Comparison of ENCODE assay signal across 16 cellular contexts in the genomic region with DNA sequence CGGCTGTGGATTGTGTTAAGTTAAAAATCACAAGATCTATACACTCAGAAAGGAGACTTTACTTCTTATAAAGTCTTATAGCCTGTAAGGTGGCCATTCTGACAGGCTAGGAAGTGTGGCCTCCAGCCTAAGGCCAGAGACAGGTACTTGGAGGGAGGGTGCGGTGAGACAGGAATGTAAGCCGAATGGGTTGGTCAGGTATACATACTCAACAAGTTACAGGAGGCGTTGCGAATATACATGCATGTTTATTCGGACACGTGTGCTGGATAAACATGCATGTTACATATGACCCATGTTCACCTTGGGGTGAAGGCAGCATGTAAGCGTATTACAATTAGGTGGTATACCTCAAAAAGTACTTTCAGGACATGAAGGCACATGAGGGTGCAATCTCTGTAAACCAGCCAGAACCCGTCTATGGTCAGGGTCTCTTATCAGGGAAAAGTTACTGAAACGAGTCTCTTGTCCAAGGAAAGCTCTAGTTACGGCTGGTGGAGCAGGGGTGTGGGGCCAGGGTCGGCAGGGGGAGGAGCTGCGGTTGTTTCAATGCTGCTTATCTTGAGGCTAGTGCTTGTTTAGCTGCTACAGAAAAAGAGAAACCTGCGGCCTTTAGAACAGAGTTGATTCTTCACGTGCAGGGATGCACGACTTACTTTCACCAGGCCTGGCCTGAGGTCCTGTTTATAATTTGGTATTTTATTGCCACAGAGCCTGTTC. TPM values are rescaled to one million over a fixed set of nuclear protein-coding genes. Genes with fewer than 3 reads are reported as not detected.
DNase-seq lines count a peak whose midpoint lies in the region; TF ChIP-seq lines count a peak whose summit lies in the region.
"Had no signal": no experiment of that assay in that cellular context is flagged by ENCODE, and none has a peak within 500 bp of the region (broad histone marks: within the 10 kb centered on the region; RNA-seq: fewer than 3 reads in every experiment).

No MANE protein-coding gene starts in this region.

- peaks cover 37% of the 10 kb centered on the region for H3K4me1 Mint-ChIP-seq in activated CD4-positive, alpha-beta memory T cell treated with anti-CD3 and anti-CD28 coated beads for 36 hours (ENCODE audit: low read depth)
- peaks cover 33% of the 10 kb centered on the region for H3K4me1 Mint-ChIP-seq in activated CD4-positive, alpha-beta memory T cell treated with anti-CD3 and anti-CD28 coated beads, Interleukin-2, amount 10 ng/mL, durations not matched to agents 7 days and 5 days

- H3K27me3 Mint-ChIP-seq in activated CD4-positive, alpha-beta memory T cell treated with anti-CD3 and anti-CD28 coated beads for 36 hours, result no peaks in the 10 kb centered on the region
- peaks cover 3% of the 10 kb centered on the region for H3K27me3 Mint-ChIP-seq in activated CD4-positive, alpha-beta memory T cell treated with anti-CD3 and anti-CD28 coated beads, Interleukin-2, amount 10 ng/mL, durations not matched to agents 7 days and 5 days

- H3K27ac ChIP-seq in hepatocyte (peak overlapping the region; percentile 45), sigmoid colon (peak overlapping the region in 3 of 4 donors; percentile 77 to 94 (median 89))
- H3K27ac ChIP-seq: skin epidermis had no signal

- peak overlapping the region; percentile 42 for H3K27ac Mint-ChIP-seq in activated CD4-positive, alpha-beta memory T cell treated with anti-CD3 and anti-CD28 coated beads for 36 hours
- no peak overlapping the region for H3K27ac Mint-ChIP-seq in activated CD4-positive, alpha-beta memory T cell treated with anti-CD3 and anti-CD28 coated beads, Interleukin-2, amount 10 ng/mL, durations not matched to agents 7 days and 5 days
- H3K27ac Mint-ChIP-seq: H9 had no signal

- no peaks in the 10 kb centered on the region for H3K9me3 Mint-ChIP-seq in activated CD4-positive, alpha-beta memory T cell treated with anti-CD3 and anti-CD28 coated beads for 36 hours
- H3K9me3 Mint-ChIP-seq in activated CD4-positive, alpha-beta memory T cell treated with anti-CD3 and anti-CD28 coated beads, Interleukin-2, amount 10 ng/mL, durations not matched to agents 7 days and 5 days, result no peaks in the 10 kb centered on the region

- intact Hi-C loops in activated CD4-positive, alpha-beta memory T cell treated with anti-CD3 and anti-CD28 coated beads for 36 hours (cut with micrococcal nuclease), result no loop called here
- intact Hi-C loops in sigmoid colon (cut with DNase I), result no loop called here

- no peaks in the 10 kb centered on the region for H4K20me1 ChIP-seq in hepatocyte (ENCODE audit: insufficient read depth, poor library complexity, severe bottlenecking)

- no peaks in the 10 kb centered on the region for H3K36me3 ChIP-seq in hepatocyte (replicated peaks; ENCODE audit: insufficient read depth, low read depth)
- H3K36me3 ChIP-seq in sigmoid colon, result no peaks in the 10 kb centered on the region
- H3K36me3 ChIP-seq: thyroid gland had no signal

- no peaks in the 10 kb centered on the region for H3K79me2 ChIP-seq in hepatocyte

- no peaks in the 10 kb centered on the region for H3K27me3 ChIP-seq in hepatocyte
- no peaks in the 10 kb centered on the region for H3K27me3 ChIP-seq in sigmoid colon
- H3K27me3 ChIP-seq: thyroid gland had no signal

- no peak for TF ChIP-seq POLR2A in sigmoid colon (IDR thresholded peaks at IDR 0.05)

- TF ChIP-seq CTCF in hepatocyte (IDR thresholded peaks at IDR 0.05; ENCODE audit: poor library complexity), result no peak
- no peak for TF ChIP-seq CTCF in sigmoid colon (IDR thresholded peaks at IDR 0.05)

- no peak overlapping the region for H3K4me2 ChIP-seq in hepatocyte

- no peak overlapping the region for H2AFZ ChIP-seq in hepatocyte

- no peaks in the 10 kb centered on the region for H3K9me2 ChIP-seq in hepatocyte (replicated peaks; ENCODE audit: insufficient read depth)

- H3K9me3 ChIP-seq in hepatocyte (ENCODE audit: low read depth), result no peaks in the 10 kb centered on the region
- no peaks in the 10 kb centered on the region for H3K9me3 ChIP-seq in sigmoid colon
- H3K9me3 ChIP-seq: thyroid gland had no signal

- CTCF ChIA-PET in activated CD4-positive, alpha-beta memory T cell treated with anti-CD3 and anti-CD28 coated beads for 36 hours (lab: Charles Lee), result no interaction called here
- CTCF ChIA-PET in activated CD4-positive, alpha-beta memory T cell treated with anti-CD3 and anti-CD28 coated beads, Interleukin-2, amount 10 ng/mL, durations not matched to agents 7 days and 5 days (lab: Charles Lee), result no interaction called here

- WGBS in hepatocyte (ENCODE audit: low lambda C conversion rate, missing lambda C conversion rate), result 70% methylated on average over 16 of the region's 16 CpGs
- 79 to 81% methylated on average over 16 of the region's 16 CpGs for WGBS in sigmoid colon, 2 donors

- no peak for DNase-seq in activated CD4-positive, alpha-beta memory T cell treated with anti-CD3 and anti-CD28 coated beads for 36 hours
- no peak for DNase-seq in activated CD4-positive, alpha-beta memory T cell treated with anti-CD3 and anti-CD28 coated beads, Interleukin-2, amount 10 ng/mL, durations not matched to agents 7 days and 5 days
- peak; percentile 96 for DNase-seq in OCI-M1 (lab: John Stamatoyannopoulos, UW)
- DNase-seq in hepatocyte (ENCODE audit: low spot score), result no peak
- no peak for DNase-seq in sigmoid colon
- DNase-seq in NCI-H1105 treated with DMSO at 0.1 percent for 48 hours (lab: John Stamatoyannopoulos, UW), result no peak
- no peak for DNase-seq in GM19240 (ENCODE audit: insufficient read length, low spot score)
- no peak for DNase-seq in GM03348 (ENCODE audit: low spot score)
- DNase-seq: H9, MM.1S, NCI-H2081, NCI-H526, occipital lobe, thyroid gland had no signal

- TF ChIP-seq EP300 in sigmoid colon (IDR thresholded peaks at IDR 0.05), result no peak

- peaks cover 17% of the 10 kb centered on the region for H3K36me3 Mint-ChIP-seq in activated CD4-positive, alpha-beta memory T cell treated with anti-CD3 and anti-CD28 coated beads for 36 hours
- peaks cover 9% of the 10 kb centered on the region for H3K36me3 Mint-ChIP-seq in activated CD4-positive, alpha-beta memory T cell treated with anti-CD3 and anti-CD28 coated beads, Interleukin-2, amount 10 ng/mL, durations not matched to agents 7 days and 5 days (ENCODE audit: low read depth)

- no peak overlapping the region for H3K4me3 Mint-ChIP-seq in activated CD4-positive, alpha-beta memory T cell treated with anti-CD3 and anti-CD28 coated beads for 36 hours
- no peak overlapping the region for H3K4me3 Mint-ChIP-seq in activated CD4-positive, alpha-beta memory T cell treated with anti-CD3 and anti-CD28 coated beads, Interleukin-2, amount 10 ng/mL, durations not matched to agents 7 days and 5 days

- POLR2A ChIA-PET in activated CD4-positive, alpha-beta memory T cell treated with anti-CD3 and anti-CD28 coated beads for 36 hours (lab: Charles Lee), result interaction anchor here (1.5 kb wide), 1 partner anchor 8 kb away, joined by 4 read pairs; no protein-coding TSS in a partner anchor
- POLR2A ChIA-PET in activated CD4-positive, alpha-beta memory T cell treated with anti-CD3 and anti-CD28 coated beads, Interleukin-2, amount 10 ng/mL, durations not matched to agents 7 days and 5 days (lab: Charles Lee), result interaction anchor here (1.1 kb wide), 1 partner anchor 15 kb away, joined by 3 read pairs; no protein-coding TSS in a partner anchor

- H3K4me1 ChIP-seq in hepatocyte (ENCODE audit: insufficient read depth), result peaks cover 16% of the 10 kb centered on the region
- H3K4me1 ChIP-seq in sigmoid colon, result peaks cover 0 to 50% (median 34%) of the 10 kb centered on the region in 4 donors

- H3K4me3 ChIP-seq in hepatocyte, result no peak overlapping the region
- no peak overlapping the region for H3K4me3 ChIP-seq in sigmoid colon
- H3K4me3 ChIP-seq: skin epidermis, thyroid gland had no signal

RNA-seq across cellular contexts. Expression of a gene that starts 16.5 kb away (rescaled TPM):
- total RNA-seq in activated CD4-positive, alpha-beta memory T cell treated with anti-CD3 and anti-CD28 coated beads for 36 hours, result 100 to 1,000 TPM; 110 to 111 TPM
- 100 to 1,000 TPM; 116 TPM for total RNA-seq in activated CD4-positive, alpha-beta memory T cell treated with anti-CD3 and anti-CD28 coated beads, Interleukin-2, amount 10 ng/mL, durations not matched to agents 7 days and 5 days
- total RNA-seq in hepatocyte (55.7 and 72.5 TPM in 2 replicates), sigmoid colon (10 to 100 TPM; 45.1 to 61.2 (median 48.9) TPM)
- polyA plus RNA-seq in hepatocyte (152 and 193 TPM in 2 replicates), sigmoid colon (100 to 1,000 TPM in 1 of 3 donors, 10 to 100 TPM in 2; 55.9 to 142 (median 86.2) TPM)

RNA-seq across cellular contexts. Expression of a gene that starts 27.4 kb away (rescaled TPM):
- 100 to 1,000 TPM; 570 to 574 TPM for total RNA-seq in activated CD4-positive, alpha-beta memory T cell treated with anti-CD3 and anti-CD28 coated beads for 36 hours
- 100 to 1,000 TPM; 138 to 140 TPM for total RNA-seq in activated CD4-positive, alpha-beta memory T cell treated with anti-CD3 and anti-CD28 coated beads, Interleukin-2, amount 10 ng/mL, durations not matched to agents 7 days and 5 days
- 0.64 and 1.8 TPM in 2 replicates for total RNA-seq in hepatocyte
- 7.0 and 7.8 TPM in 2 replicates for polyA plus RNA-seq in hepatocyte
- total RNA-seq in sigmoid colon, result 1 to 10 TPM in 2 of 4 donors, not detected in 2; 2.8 to 4.3 TPM
- 10 to 100 TPM in 1 of 3 donors, 1 to 10 TPM in 1, under 1 TPM in 1; 0.60 to 38.3 (median 4.6) TPM for polyA plus RNA-seq in sigmoid colon
- total RNA-seq: frontal cortex, occipital lobe had no signal

RNA-seq across cellular contexts. Expression of a gene that starts 43.6 kb away (rescaled TPM):
- total RNA-seq in activated CD4-positive, alpha-beta memory T cell treated with anti-CD3 and anti-CD28 coated beads for 36 hours, result 10 to 100 TPM; 12.2 to 12.7 TPM
- 10 to 100 TPM; 18.3 to 18.5 TPM for total RNA-seq in activated CD4-positive, alpha-beta memory T cell treated with anti-CD3 and anti-CD28 coated beads, Interleukin-2, amount 10 ng/mL, durations not matched to agents 7 days and 5 days
- total RNA-seq in hepatocyte (9.3 and 9.7 TPM in 2 replicates), sigmoid colon (10 to 100 TPM in 2 of 4 donors, 1 to 10 TPM in 2; 8.4 to 56.9 (median 10.5) TPM)
- polyA plus RNA-seq in hepatocyte (9.9 and 15.0 TPM in 2 replicates), sigmoid colon (100 to 1,000 TPM in 1 of 3 donors, 10 to 100 TPM in 2; 64.3 to 105 (median 80.8) TPM)

Comparison
In these comparisons a context has a peak if more than half of its experiments do, and no peak if none do; other contexts are left out.
1. RNA of a gene that starts 27.4 kb away (total RNA-seq): 570 to 574 TPM in activated CD4-positive, alpha-beta memory T cell treated with anti-CD3 and anti-CD28 coated beads for 36 hours and 138 to 140 TPM in activated CD4-positive, alpha-beta memory T cell treated with anti-CD3 and anti-CD28 coated beads, Interleukin-2, amount 10 ng/mL, durations not matched to agents 7 days and 5 days; 2.8 to 4.3 TPM in sigmoid colon and 0.64 to 1.8 TPM in hepatocyte; every median in the first group is over 10 times any median in the second.